ENCODE assay signal across 29 cellular contexts in the genomic region with DNA sequence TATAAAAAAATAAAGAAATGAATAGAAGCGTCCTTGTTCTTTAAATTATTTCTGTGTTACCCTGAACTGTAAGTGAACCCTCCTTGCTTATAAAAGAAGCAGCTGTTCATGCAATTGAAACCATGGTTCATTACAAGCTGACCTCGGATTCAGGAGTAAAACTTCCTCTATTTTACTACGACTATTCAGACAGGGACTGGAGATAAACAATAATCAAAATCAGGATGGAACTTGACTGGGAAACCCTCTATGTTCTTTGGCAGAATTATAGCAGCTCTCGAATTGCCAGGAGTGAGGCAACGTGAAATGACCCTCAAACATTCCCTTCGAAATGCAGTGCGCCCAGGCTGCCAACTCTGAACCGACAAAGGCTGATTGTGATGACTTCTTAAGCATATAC.
DNase-seq lines count a peak whose midpoint lies in the region; ATAC-seq and TF ChIP-seq lines count a peak whose summit lies in the region.
"Had no signal": no experiment of that assay in that cellular context is flagged by ENCODE, and none has a peak within 500 bp of the region (broad histone marks: within the 10 kb centered on the region; RNA-seq: fewer than 3 reads in every experiment).

No MANE protein-coding gene starts in this region.

- TF ChIP-seq CTCF in testis (IDR thresholded peaks at IDR 0.05), result no peak
- no peak for TF ChIP-seq CTCF in heart right ventricle (IDR thresholded peaks at IDR 0.05)
- TF ChIP-seq CTCF in nephron progenitor cell (IDR thresholded peaks at IDR 0.05), result no peak

- WGBS in testis, 2 donors, result 37 to 41% methylated on average over 8 of the region's 8 CpGs
- WGBS in heart right ventricle, 2 donors, result 47 to 60% methylated on average over 8 of the region's 8 CpGs

- intact Hi-C loops in testis (cut with DNase I; ENCODE audit: low total_unique reads), result no loop called here
- intact Hi-C loops in heart right ventricle (cut with DNase I), result no loop called here

- H3K36me3 ChIP-seq in testis (ENCODE audit: low read depth, missing control alignments), result no peaks in the 10 kb centered on the region
- H3K36me3 ChIP-seq in heart right ventricle, result no peaks in the 10 kb centered on the region
- H3K36me3 ChIP-seq: ascending aorta, BE2C, cardiac muscle cell, tibial nerve had no signal

- H3K27me3 Mint-ChIP-seq in nephron progenitor cell (ENCODE audit: low read depth, poor library complexity), result peaks cover 30% of the 10 kb centered on the region

- no peaks in the 10 kb centered on the region for H3K36me3 Mint-ChIP-seq in nephron progenitor cell (ENCODE audit: low read depth)
- H3K36me3 Mint-ChIP-seq: naive thymus-derived CD4-positive, alpha-beta T cell had no signal

- H3K27ac ChIP-seq in testis, result peak overlapping the region in 1 of 2 donors; percentile 5
- H3K27ac ChIP-seq in heart right ventricle, result no peak overlapping the region
- H3K27ac ChIP-seq: ascending aorta, cardiac muscle cell, SK-N-MC, tibial nerve had no signal

- H3K9me3 ChIP-seq in testis (no peaks in the 10 kb centered on the region), heart right ventricle (no peaks in the 10 kb centered on the region)
- H3K9me3 ChIP-seq: ascending aorta, BE2C, tibial nerve had no signal

- H3K4me3 ChIP-seq in testis (no peak overlapping the region), heart right ventricle (no peak overlapping the region)
- H3K4me3 ChIP-seq: ascending aorta, cardiac muscle cell, SK-N-MC, tibial nerve had no signal

- no peaks in the 10 kb centered on the region for H3K4me1 ChIP-seq in testis
- no peaks in the 10 kb centered on the region for H3K4me1 ChIP-seq in heart right ventricle
- H3K4me1 ChIP-seq: ascending aorta, BE2C had no signal

- no peak overlapping the region for H3K4me3 Mint-ChIP-seq in nephron progenitor cell
- H3K4me3 Mint-ChIP-seq: activated CD8-positive, alpha-beta T cell treated with anti-CD3 and anti-CD28 coated beads for 36 hours; activated naive CD8-positive, alpha-beta T cell; effector memory CD8-positive, alpha-beta T cell; IgD-negative memory B cell; naive thymus-derived CD4-positive, alpha-beta T cell; stimulated activated naive CD8-positive, alpha-beta T cell treated with anti-CD3 and anti-CD28 coated beads, Interleukin-15, amount 100 ng/mL, for 72 hours; T-helper 1 cell treated with Interleukin-12 subunit alpha and Interleukin-12 subunit beta and Interleukin-4 antibody, amounts not matched to agents 30 μg/mL and 1 μg/mL, for 36 hours had no signal

- no peaks in the 10 kb centered on the region for H3K27me3 ChIP-seq in testis
- peaks cover 0 to 19% (median 6%) of the 10 kb centered on the region in 7 donors for H3K27me3 ChIP-seq in heart right ventricle
- H3K27me3 ChIP-seq: ascending aorta, BE2C, cardiac muscle cell, tibial nerve had no signal

- DNase-seq in NOMO-1 treated with DMSO at 0.1 percent for 48 hours (lab: John Stamatoyannopoulos, UW; ENCODE audit: unreplicated experiment) (peak; percentile 19), NOMO-1 treated with dmso at 0.1 percent for 144 hours (lab: John Stamatoyannopoulos, UW; ENCODE audit: unreplicated experiment) (no peak), RPMI7951 (ENCODE audit: low read depth) (peak; percentile 28), left kidney (ENCODE audit: low read depth, low spot score) (peak; percentile 55), testis (peak; percentile 46), EL (no peak), heart right ventricle (no peak), nephron progenitor cell (no peak)
- DNase-seq: activated CD4-positive, CD25-positive, alpha-beta regulatory T cell treated with anti-CD3 and anti-CD28 coated beads, Interleukin-2, amount 50 U/mL, for 72 hours; activated CD8-positive, alpha-beta T cell treated with anti-CD3 and anti-CD28 coated beads for 36 hours; BE2C; cortex of kidney; effector memory CD8-positive, alpha-beta T cell; foreskin fibroblast; GF-D8; left colon; naive thymus-derived CD4-positive, alpha-beta T cell; NCI-H1417 treated with DMSO at 0.1 percent for 48 hours; occipital lobe; small intestine; stimulated activated CD8-positive, alpha-beta memory T cell treated with anti-CD3 and anti-CD28 coated beads, Interleukin-4, amount 100 ng/mL, for 48 hours; stimulated activated naive CD8-positive, alpha-beta T cell treated with anti-CD3 and anti-CD28 coated beads, Interleukin-15, amount 100 ng/mL, for 72 hours had no signal

- no peak for TF ChIP-seq POLR2A in testis (IDR thresholded peaks at IDR 0.05)

- no peaks in the 10 kb centered on the region for H3K9me3 Mint-ChIP-seq in nephron progenitor cell
- H3K9me3 Mint-ChIP-seq: activated CD8-positive, alpha-beta T cell treated with anti-CD3 and anti-CD28 coated beads for 36 hours; effector memory CD8-positive, alpha-beta T cell; stimulated activated naive CD8-positive, alpha-beta T cell treated with anti-CD3 and anti-CD28 coated beads, Interleukin-15, amount 100 ng/mL, for 72 hours; T-helper 1 cell treated with Interleukin-12 subunit alpha and Interleukin-12 subunit beta and Interleukin-4 antibody, amounts not matched to agents 30 μg/mL and 1 μg/mL, for 36 hours had no signal

- peaks cover 23% of the 10 kb centered on the region for H3K4me1 Mint-ChIP-seq in nephron progenitor cell
- H3K4me1 Mint-ChIP-seq: IgD-negative memory B cell; naive thymus-derived CD4-positive, alpha-beta T cell; stimulated activated naive CD8-positive, alpha-beta T cell treated with anti-CD3 and anti-CD28 coated beads, Interleukin-15, amount 100 ng/mL, for 72 hours had no signal

- no peak for ATAC-seq in heart right ventricle
- ATAC-seq: activated CD8-positive, alpha-beta T cell treated with anti-CD3 and anti-CD28 coated beads for 36 hours; effector memory CD8-positive, alpha-beta T cell; left colon; naive thymus-derived CD4-positive, alpha-beta T cell; stimulated activated naive CD8-positive, alpha-beta T cell treated with anti-CD3 and anti-CD28 coated beads, Interleukin-15, amount 100 ng/mL, for 72 hours had no signal

- H3K27ac Mint-ChIP-seq in nephron progenitor cell, result no peak overlapping the region
- H3K27ac Mint-ChIP-seq: activated CD8-positive, alpha-beta T cell treated with anti-CD3 and anti-CD28 coated beads for 36 hours; activated naive CD8-positive, alpha-beta T cell; effector memory CD8-positive, alpha-beta T cell; IgD-negative memory B cell; naive thymus-derived CD4-positive, alpha-beta T cell; stimulated activated naive CD8-positive, alpha-beta T cell treated with anti-CD3 and anti-CD28 coated beads, Interleukin-15, amount 100 ng/mL, for 72 hours; T-helper 1 cell treated with Interleukin-12 subunit alpha and Interleukin-12 subunit beta and Interleukin-4 antibody, amounts not matched to agents 30 μg/mL and 1 μg/mL, for 36 hours had no signal

Comparison
In these comparisons a context has a peak if more than half of its experiments do, and no peak if none do; other contexts are left out.
1. DNase-seq: peak in NOMO-1 treated with DMSO at 0.1 percent for 48 hours (single experiment), RPMI7951 (single experiment), left kidney (single experiment) and testis (single experiment); none in NOMO-1 treated with dmso at 0.1 percent for 144 hours (single experiment), EL (single experiment), heart right ventricle (0 of 2) and nephron progenitor cell (single experiment).